In the genomic region with DNA sequence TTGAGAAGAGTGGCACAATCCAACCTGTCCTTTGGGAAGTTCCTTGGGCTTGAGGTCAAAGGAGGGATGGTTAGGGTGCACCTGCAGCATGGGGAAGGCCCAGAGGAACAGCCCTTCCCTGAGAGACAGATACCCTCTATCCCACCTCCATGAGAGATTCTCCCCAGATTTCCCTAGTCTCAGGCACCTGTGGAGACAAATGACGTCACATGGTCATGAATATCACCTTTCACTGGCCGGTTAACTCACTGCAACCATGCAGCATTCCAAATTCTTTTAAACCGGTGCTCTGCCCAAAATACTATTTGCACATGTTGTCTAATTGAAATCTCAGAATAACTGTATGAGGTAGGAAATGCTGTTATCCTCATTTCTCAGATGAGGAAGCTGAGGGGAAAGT, we compare ENCODE assay signal across 28 cellular contexts.
"Had no signal": no experiment of that assay in that cellular context is flagged by ENCODE, and none has a peak within 500 bp of the region (broad histone marks: within the 10 kb centered on the region; RNA-seq: fewer than 3 reads in every experiment).

No MANE protein-coding gene starts in this region.

- H3K4me1 ChIP-seq: colonic mucosa, esophagus muscularis mucosa, esophagus squamous epithelium, foreskin keratinocyte, gastroesophageal sphincter had no signal

- ATAC-seq: esophagus mucosa, foreskin keratinocyte, gastrocnemius medialis, gastroesophageal sphincter, heart left ventricle, heart right ventricle had no signal

- H3K27ac ChIP-seq: colonic mucosa, coronary artery, dorsolateral prefrontal cortex, epithelial cell of prostate, esophagus muscularis mucosa, esophagus squamous epithelium, foreskin keratinocyte, gastrocnemius medialis, gastroesophageal sphincter, heart left ventricle, heart right ventricle had no signal

- H3K9me3 ChIP-seq: colonic mucosa, esophagus muscularis mucosa, esophagus squamous epithelium, gastrocnemius medialis, gastroesophageal sphincter, heart left ventricle, heart right ventricle had no signal

- H3K9me3 Mint-ChIP-seq: dendritic cell treated with granulocyte-macrophage colony-stimulating factor and Interleukin-4, amounts not matched to agents 40 ng/mL and 50 ng/mL, for 4 days; endodermal cell had no signal

- H3K4me3 ChIP-seq: colonic mucosa, coronary artery, dorsolateral prefrontal cortex, esophagus muscularis mucosa, esophagus squamous epithelium, gastrocnemius medialis, gastroesophageal sphincter, heart left ventricle, heart right ventricle had no signal

- H3K27me3 ChIP-seq: colonic mucosa, dorsolateral prefrontal cortex, esophagus muscularis mucosa, foreskin keratinocyte, gastrocnemius medialis, gastroesophageal sphincter, heart left ventricle, heart right ventricle had no signal

- FAIRE-seq: colon, endometrium, endothelial cell of umbilical vein, frontal cortex had no signal

- DNase-seq: colonic mucosa; cortex of kidney; dermis blood vessel endothelial cell; dorsolateral prefrontal cortex; effector CD4-positive, alpha-beta T cell; effector CD8-positive, alpha-beta T cell; effector memory CD4-positive, alpha-beta T cell; endodermal cell; erythroblast; esophagus squamous epithelium; foreskin fibroblast; foreskin keratinocyte; foreskin melanocyte; gastrocnemius medialis; glutamatergic neuron; head of caudate nucleus; heart left ventricle; heart right ventricle had no signal

- H3K4me3 Mint-ChIP-seq: dendritic cell treated with granulocyte-macrophage colony-stimulating factor and Interleukin-4, amounts not matched to agents 40 ng/mL and 50 ng/mL, for 4 days; endodermal cell had no signal

- H3K4me1 Mint-ChIP-seq: endodermal cell had no signal

- H3K27ac Mint-ChIP-seq: dendritic cell treated with granulocyte-macrophage colony-stimulating factor and Interleukin-4, amounts not matched to agents 40 ng/mL and 50 ng/mL, for 4 days; endodermal cell had no signal

- H3K36me3 ChIP-seq: colonic mucosa, esophagus muscularis mucosa, esophagus squamous epithelium, gastrocnemius medialis, gastroesophageal sphincter, heart left ventricle, heart right ventricle had no signal
